Comparison of ENCODE assay signal across 1 cellular context in genomic region chr10:6408799-6409198, GRCh38.
TF ChIP-seq lines count a peak whose summit lies in the region.

No MANE protein-coding gene starts in this region.

TF ChIP-seq in K562, 482 proteins besides CTCF, POLR2A, EP300 and RAD21 (continued from another document):
- TF ChIP-seq ZBTB40 (IDR thresholded peaks at IDR 0.05) (no peak), ZBTB40 (CRISPR knock-in tag; IDR thresholded peaks at IDR 0.05) (no peak), ZKSCAN1 (IDR thresholded peaks at IDR 0.05; ENCODE audit: low read depth, low read length) (no peak), ZNF444 (CRISPR knock-in tag; IDR thresholded peaks at IDR 0.05) (no peak), ZKSCAN3 (CRISPR knock-in tag; IDR thresholded peaks at IDR 0.05) (no peak), STAG1 (CRISPR knock-in tag; IDR thresholded peaks at IDR 0.05; ENCODE audit: borderline replicate concordance) (no peak), HMG20A (CRISPR knock-in tag; conservative IDR thresholded peaks at IDR 0.05) (no peak), MIER1 (IDR thresholded peaks at IDR 0.05; ENCODE audit: low read depth) (no peak), ASH1L (IDR thresholded peaks at IDR 0.05; ENCODE audit: borderline replicate concordance, low read depth, partially characterized antibody) (no peak), SMARCA4 (IDR thresholded peaks at IDR 0.05) (no peak)
TF ChIP-seq in K562: peak in this region for 0.
